ENCODE assay signal across 8 cellular contexts in genomic region chr12:56104815-56105476, GRCh38. TPM values are rescaled to one million over a fixed set of nuclear protein-coding genes. Genes with fewer than 3 reads are reported as not detected.
DNase-seq lines count a peak whose midpoint lies in the region; ATAC-seq and TF ChIP-seq lines count a peak whose summit lies in the region.

No MANE protein-coding gene starts in this region.

- H4K91ac ChIP-seq in IMR-90 (ENCODE audit: insufficient read depth, low read depth, low read length) = peak overlapping the region; percentile 85; the same call in 1 of the 2 replicates
- H4K91ac ChIP-seq in trophoblast cell (ENCODE audit: low read depth, low read length) = peak overlapping the region; percentile 65

- peak overlapping the region; percentile 62 for H4K12ac ChIP-seq in trophoblast cell (ENCODE audit: low read depth, low read length)

- WGBS in IMR-90 (ENCODE audit: extremely low coverage in 2 of 2, insufficient read length in 1 of 2), 2 experiments = 0% methylated on average over 30 of the region's 39 CpGs; no CpG with 5 or more reads in 1 of the 2 experiments
- WGBS in trophoblast cell (ENCODE audit: extremely low coverage, insufficient coverage, insufficient read length) = no CpG with 5 or more reads among the region's 39 CpGs

- H3K27me3 Mint-ChIP-seq in activated T-cell treated with anti-CD3 and anti-CD28 coated beads, Interleukin-2, amount 50 U/mL, for 4 hours (ENCODE audit: low read depth) = no peaks in the 10 kb centered on the region

- CTCF ChIA-PET in IMR-90 (lab: Yijun Ruan, JAX) = interaction anchor here (0.6 to 1.7 kb wide), 4 partner anchors 16 to 57 kb away, joined by 3 to 5 read pairs (median 3); no protein-coding TSS in a partner anchor

- H2BK15ac ChIP-seq in IMR-90 (ENCODE audit: low read depth, low read length) = no peak overlapping the region

- H3K36me3 Mint-ChIP-seq in activated T-cell treated with anti-CD3 and anti-CD28 coated beads, Interleukin-2, amount 50 U/mL, for 4 hours (ENCODE audit: insufficient read depth) = peaks cover 39% of the 10 kb centered on the region

- peak overlapping the region; percentile 68 for H2AK9ac ChIP-seq in IMR-90 (replicated peaks; ENCODE audit: low read depth, low read length, poor library complexity)

- peak overlapping the region; percentile 85 for H2AK5ac ChIP-seq in IMR-90 (ENCODE audit: low read depth, low read length)
- peak overlapping the region; percentile 65 for H2AK5ac ChIP-seq in trophoblast cell (ENCODE audit: low read length)

- no TSS peak for BruUV-seq in IMR-90 (replicated peaks; lab: Mats Ljungman, UMichigan)

- TF ChIP-seq POLR2A in IMR-90 (IDR thresholded peaks at IDR 0.05; ENCODE audit: low read depth, low read length) = no peak

- TF ChIP-seq RAD21 in IMR-90 (IDR thresholded peaks at IDR 0.05; ENCODE audit: low read length) = peak; percentile 1; the same call in 1 of the 2 replicates

- H2BK120ac ChIP-seq in IMR-90 (ENCODE audit: low read depth, low read length) = peak overlapping the region; percentile 8; the same call in 1 of the 2 replicates
- peak overlapping the region; percentile 23 for H2BK120ac ChIP-seq in trophoblast cell (ENCODE audit: insufficient read depth, low read length, poor library complexity)

- H4K5ac ChIP-seq in IMR-90 (ENCODE audit: low read depth, low read length) = peak overlapping the region; percentile 70

- H3K4me1 ChIP-seq in IMR-90 (ENCODE audit: control insufficient read depth, insufficient read depth, low read length) (peaks cover 5% of the 10 kb centered on the region; the same call in 1 of the 2 replicates), foreskin keratinocyte (peaks cover 5% of the 10 kb centered on the region), trophoblast cell (ENCODE audit: control insufficient read depth in 1 of 2, insufficient read depth in 2 of 2, low read length in 2 of 2) (peaks cover 0 to 4% of the 10 kb centered on the region in 2 experiments)

- 0 out of 2 replicates have a peak, but pooled peaks cover 2% of the 10 kb centered on the region for H3K9me1 ChIP-seq in IMR-90 (ENCODE audit: insufficient read depth, low read length)

- H3K9me3 ChIP-seq in IMR-90 (ENCODE audit: control insufficient read depth, insufficient read depth, low read length) = no peaks in the 10 kb centered on the region
- no peaks in the 10 kb centered on the region for H3K9me3 ChIP-seq in trophoblast cell (ENCODE audit: insufficient read depth, low read depth, low read length)

- H3K23ac ChIP-seq in IMR-90 (ENCODE audit: low read depth, low read length) (peak overlapping the region; percentile 91), trophoblast cell (ENCODE audit: low read length) (no peak overlapping the region)

- H3K27me3 ChIP-seq in IMR-90 (ENCODE audit: control insufficient read depth, insufficient read depth, low read length) (no peaks in the 10 kb centered on the region), foreskin keratinocyte (no peaks in the 10 kb centered on the region), trophoblast cell (ENCODE audit: insufficient read depth, low read length) (no peaks in the 10 kb centered on the region)

- peak overlapping the region; percentile 86 for H3K14ac ChIP-seq in IMR-90 (replicated peaks; ENCODE audit: low read depth, low read length)
- peak overlapping the region; percentile 89 for H3K14ac ChIP-seq in trophoblast cell (ENCODE audit: low read length)

- dilution Hi-C loops in IMR-90 (cut with HindIII; ENCODE audit: low sequenced_read_pairs, unreplicated experiment) = no loop called here

- ATAC-seq in GM19452 (IDR thresholded peaks at IDR 0.05; ENCODE audit: unreplicated experiment) (peak; percentile 7), IMR-90 (ENCODE audit: low read depth) (peak; percentile 24), foreskin keratinocyte (peak; percentile 1)
- ATAC-seq in activated T-cell treated with anti-CD3 and anti-CD28 coated beads, Interleukin-2, amount 50 U/mL, for 4 hours = peak; percentile 13 to 19

- H3K79me2 ChIP-seq in trophoblast cell (ENCODE audit: control insufficient read depth, insufficient read depth, low read length, poor library complexity) = peaks cover 10% of the 10 kb centered on the region

- H2BK20ac ChIP-seq in IMR-90 (ENCODE audit: low read depth, low read length) = no peak overlapping the region

- H4K8ac ChIP-seq in IMR-90 (ENCODE audit: low read depth in 2 of 2, low read length in 2 of 2) (peak overlapping the region; percentile 85; a peak in 3 of 4 replicates), trophoblast cell (ENCODE audit: low read depth, low read length) (peak overlapping the region; percentile 67)

- H3K4me3 ChIP-seq in IMR-90 (ENCODE audit: insufficient read depth, low read depth, low read length) = peak overlapping the region; percentile 88
- H3K4me3 ChIP-seq in trophoblast cell (ENCODE audit: low read depth, low read length) = peak overlapping the region; percentile 95

- in situ Hi-C loops in IMR-90 (cut with MboI; ENCODE audit: low sequenced_read_pairs) = no loop called here

- H4K20me1 ChIP-seq in IMR-90 (ENCODE audit: insufficient read depth, low read length) = peaks cover 12% of the 10 kb centered on the region

- H3K36me3 ChIP-seq in IMR-90 (ENCODE audit: control insufficient read depth, insufficient read depth, low read length) (peaks cover 20% of the 10 kb centered on the region), trophoblast cell (ENCODE audit: control insufficient read depth in 1 of 2, insufficient read depth in 2 of 2, low read length in 2 of 2) (peaks cover 19 to 37% of the 10 kb centered on the region in 2 experiments)

- no peaks in the 10 kb centered on the region for H3K9me3 Mint-ChIP-seq in activated T-cell treated with anti-CD3 and anti-CD28 coated beads, Interleukin-2, amount 50 U/mL, for 4 hours

- peak overlapping the region; percentile 100 for H3K4me3 Mint-ChIP-seq in activated T-cell treated with anti-CD3 and anti-CD28 coated beads, Interleukin-2, amount 50 U/mL, for 4 hours

- DNase-seq in AG20443 (ENCODE audit: low spot score) (peak; percentile 25), IMR-90 (no peak), foreskin keratinocyte (no peak), trophoblast cell (peak in 1 of 2 donors; percentile 44), NCI-H1436 (lab: John Stamatoyannopoulos, UW) (no peak), NCI-H524 treated with DMSO at 0.1 percent for 48 hours (lab: John Stamatoyannopoulos, UW) (no peak)
- DNase-seq in activated T-cell treated with anti-CD3 and anti-CD28 coated beads, Interleukin-2, amount 50 U/mL, for 4 hours = no peak

- peaks cover 15 to 24% of the 10 kb centered on the region in 2 experiments; a peak in 3 of 4 replicates for H3K79me1 ChIP-seq in IMR-90 (ENCODE audit: low read depth in 1 of 2, low read length in 2 of 2)
- H3K79me1 ChIP-seq in trophoblast cell (ENCODE audit: low read length) = peaks cover 8% of the 10 kb centered on the region

- H2AFZ ChIP-seq in IMR-90 (replicated peaks; ENCODE audit: low read length, poor library complexity) = peak overlapping the region; percentile 95
- H2AFZ ChIP-seq in trophoblast cell (ENCODE audit: insufficient read depth, low read length, poor library complexity) = peak overlapping the region; percentile 46

- H2BK12ac ChIP-seq in trophoblast cell (ENCODE audit: low read length) = no peak overlapping the region

- H3K4me1 Mint-ChIP-seq in activated T-cell treated with anti-CD3 and anti-CD28 coated beads, Interleukin-2, amount 50 U/mL, for 4 hours (ENCODE audit: low read depth) = peaks cover 47% of the 10 kb centered on the region

- H3K4me2 ChIP-seq in IMR-90 (ENCODE audit: low read depth, low read length) = peak overlapping the region; percentile 90
- H3K4me2 ChIP-seq in trophoblast cell (ENCODE audit: low read length) = peak overlapping the region; percentile 97

- H2BK5ac ChIP-seq in IMR-90 (ENCODE audit: low read depth, low read length, poor library complexity, severe bottlenecking) = peak overlapping the region; percentile 78
- peak overlapping the region; percentile 78 for H2BK5ac ChIP-seq in trophoblast cell (ENCODE audit: low read depth, low read length, poor library complexity)

- H3K4ac ChIP-seq in IMR-90 (ENCODE audit: low read depth, low read length) (peak overlapping the region; percentile 89), trophoblast cell (ENCODE audit: low read depth, low read length) (peak overlapping the region; percentile 90)

- H3K18ac ChIP-seq in IMR-90 (ENCODE audit: low read depth, low read length) (no peak overlapping the region; the same call in 1 of the 2 replicates), trophoblast cell (ENCODE audit: low read length) (peak overlapping the region; percentile 87)

- peak overlapping the region; percentile 63 for H3K56ac ChIP-seq in IMR-90 (ENCODE audit: extremely low read depth, insufficient read depth, low read length)

- peak overlapping the region; percentile 97 for H3K9ac ChIP-seq in IMR-90 (ENCODE audit: low read depth, low read length)
- peak overlapping the region; percentile 82 for H3K9ac ChIP-seq in trophoblast cell (ENCODE audit: low read length)

- H3K27ac ChIP-seq in IMR-90 (ENCODE audit: insufficient read depth, low read length) (peak overlapping the region; percentile 94), foreskin keratinocyte (peak overlapping the region; percentile 66), trophoblast cell (ENCODE audit: low read depth, low read length) (peak overlapping the region; percentile 69)

- intact Hi-C loops in IMR-90 (cut with micrococcal nuclease) = loop anchor here (1.0 to 10.0 kb wide), 5 partner anchors 26 to 367 kb away; partner anchors contain the start of genes ORMDL2, SARNP and SUOX

- TF ChIP-seq CTCF in IMR-90 (conservative IDR thresholded peaks at IDR 0.05; ENCODE audit: low read depth, low read length) = peak; percentile 8; the same call in 1 of the 2 replicates
- peak; percentile 34 for TF ChIP-seq CTCF in foreskin keratinocyte (conservative IDR thresholded peaks at IDR 0.05)

- POLR2A ChIA-PET in IMR-90 (lab: Charles Lee; ENCODE audit: unreplicated experiment) = interaction anchor here (1.0 to 1.6 kb wide), 2 partner anchors 12 to 18 kb away, joined by 4 to 14 read pairs; partner anchors contain the start of gene RPL41

RNA-seq across cellular contexts. Expression of gene PA2G4, which starts 0.6 kb away (rescaled TPM):
- total RNA-seq in IMR-90 (2012; rRNA removed) (198 and 251 TPM in 2 replicates), foreskin keratinocyte (259 and 335 TPM in 2 replicates)
- polyA plus RNA-seq in IMR-90 (2012; rRNA removed) (158 and 166 TPM in 2 replicates), foreskin keratinocyte (213 and 297 TPM in 2 replicates)
- polyA plus RNA-seq in IMR-90 (2012; cell fraction: cytosol; rRNA removed) = 62.7 and 83.2 TPM in 2 replicates
- polyA plus RNA-seq in IMR-90 (2012; cell fraction: nucleus; rRNA removed; ENCODE audit: low replicate concordance) = 31.0 and 112 TPM in 2 replicates
- total RNA-seq in activated T-cell treated with anti-CD3 and anti-CD28 coated beads, Interleukin-2, amount 50 U/mL, for 4 hours = 100 to 1,000 TPM; 538 to 590 (median 573) TPM
- polyA plus RNA-seq in trophoblast cell (2013) = 131 and 133 TPM in 2 replicates

RNA-seq across cellular contexts. Expression of gene RPL41, which starts 11.5 kb away (rescaled TPM):
- total RNA-seq in IMR-90 (2012; rRNA removed) = 1,119 and 1,341 TPM in 2 replicates
- 8,623 and 9,394 TPM in 2 replicates for polyA plus RNA-seq in IMR-90 (2012; rRNA removed)
- polyA plus RNA-seq in IMR-90 (2012; cell fraction: cytosol; rRNA removed) = 2,295 and 6,760 TPM in 2 replicates
- polyA plus RNA-seq in IMR-90 (2012; cell fraction: nucleus; rRNA removed; ENCODE audit: low replicate concordance) = 409 and 2,237 TPM in 2 replicates
- 1,000 to 10,000 TPM; 3,827 to 4,080 (median 3,837) TPM for total RNA-seq in activated T-cell treated with anti-CD3 and anti-CD28 coated beads, Interleukin-2, amount 50 U/mL, for 4 hours
- 4,994 and 5,148 TPM in 2 replicates for total RNA-seq in foreskin keratinocyte
- 7,188 and 7,608 TPM in 2 replicates for polyA plus RNA-seq in foreskin keratinocyte
- polyA plus RNA-seq in trophoblast cell (2013) = 9,463 and 9,643 TPM in 2 replicates

RNA-seq across cellular contexts. Expression of gene ZC3H10, which starts 13.1 kb away (rescaled TPM):
- total RNA-seq in IMR-90 (2012; rRNA removed) (3.3 and 3.6 TPM in 2 replicates), foreskin keratinocyte (2.4 and 2.9 TPM in 2 replicates)
- polyA plus RNA-seq in IMR-90 (2012; rRNA removed) (1.1 and 1.5 TPM in 2 replicates), foreskin keratinocyte (1.4 and 1.5 TPM in 2 replicates)
- 0.48 and 1.1 TPM in 2 replicates for polyA plus RNA-seq in IMR-90 (2012; cell fraction: cytosol; rRNA removed)
- 1.7 and 2.8 TPM in 2 replicates for polyA plus RNA-seq in IMR-90 (2012; cell fraction: nucleus; rRNA removed; ENCODE audit: low replicate concordance)
- total RNA-seq in activated T-cell treated with anti-CD3 and anti-CD28 coated beads, Interleukin-2, amount 50 U/mL, for 4 hours = 1 to 10 TPM; 7.4 to 8.3 (median 8.2) TPM
- 2.0 TPM in 2 replicates for polyA plus RNA-seq in trophoblast cell (2013)

RNA-seq across cellular contexts. Expression of gene ESYT1, which starts 23.1 kb away (rescaled TPM):
- total RNA-seq in IMR-90 (2012; rRNA removed) (137 and 150 TPM in 2 replicates), foreskin keratinocyte (144 and 152 TPM in 2 replicates)
- polyA plus RNA-seq in IMR-90 (2012; rRNA removed) (153 and 157 TPM in 2 replicates), foreskin keratinocyte (97.9 and 105 TPM in 2 replicates)
- polyA plus RNA-seq in IMR-90 (2012; cell fraction: cytosol; rRNA removed) = 133 and 158 TPM in 2 replicates
- polyA plus RNA-seq in IMR-90 (2012; cell fraction: nucleus; rRNA removed; ENCODE audit: low replicate concordance) = 156 and 212 TPM in 2 replicates
- total RNA-seq in activated T-cell treated with anti-CD3 and anti-CD28 coated beads, Interleukin-2, amount 50 U/mL, for 4 hours = 100 to 1,000 TPM in 2 of 3 donors, 10 to 100 TPM in 1; 95.9 to 113 (median 106) TPM
- 56.2 and 64.3 TPM in 2 replicates for polyA plus RNA-seq in trophoblast cell (2013)

RNA-seq across cellular contexts. Expression of gene ERBB3, which starts 25.0 kb away (rescaled TPM):
- total RNA-seq in IMR-90 (2012; rRNA removed) = 2.2 and 2.5 TPM in 2 replicates
- 1.4 and 1.5 TPM in 2 replicates for polyA plus RNA-seq in IMR-90 (2012; rRNA removed)
- 0.76 and 1.7 TPM in 2 replicates for polyA plus RNA-seq in IMR-90 (2012; cell fraction: cytosol; rRNA removed)
- 0.81 and 1.8 TPM in 2 replicates for polyA plus RNA-seq in IMR-90 (2012; cell fraction: nucleus; rRNA removed; ENCODE audit: low replicate concordance)
- total RNA-seq in activated T-cell treated with anti-CD3 and anti-CD28 coated beads, Interleukin-2, amount 50 U/mL, for 4 hours = 1 to 10 TPM in 1 of 3 donors, under 1 TPM in 2; 0.48 to 1.6 (median 0.63) TPM
- total RNA-seq in foreskin keratinocyte = 12.1 and 13.3 TPM in 2 replicates
- 8.4 and 8.5 TPM in 2 replicates for polyA plus RNA-seq in foreskin keratinocyte
- 89.0 and 92.2 TPM in 2 replicates for polyA plus RNA-seq in trophoblast cell (2013)
